8 cellular contexts compared by ENCODE assay signal in genomic region chr3:50237754-50238548, GRCh38. TPM values are rescaled to one million over a fixed set of nuclear protein-coding genes. Genes with fewer than 3 reads are reported as not detected.
DNase-seq lines count a peak whose midpoint lies in the region; ATAC-seq and TF ChIP-seq lines count a peak whose summit lies in the region.

No MANE protein-coding gene starts in this region.

- H3K27me3 ChIP-seq in thoracic aorta (replicated peaks; ENCODE audit: insufficient read depth): no peaks in the 10 kb centered on the region

- CTCF ChIA-PET in activated naive CD4-positive, alpha-beta T cell treated with anti-CD3 and anti-CD28 coated beads for 36 hours (lab: Charles Lee): interaction anchor here (1.2 to 5.3 kb wide), 2 partner anchors 9 to 11 kb away, joined by 5 to 35 read pairs; no protein-coding TSS in a partner anchor

- DNase-seq in A172 (ENCODE audit: low spot score) (peak; percentile 83), HS-27A (ENCODE audit: low read depth) (peak; percentile 56), SK-MEL-5 (ENCODE audit: low read depth, low spot score) (peak; percentile 78), glomerular visceral epithelial cell (ENCODE audit: extremely low spot score) (peak; percentile 87), osteocyte (ENCODE audit: extremely low spot score, unreplicated experiment) (peak; percentile 91), thoracic aorta (ENCODE audit: low spot score) (peak; percentile 66)
- peak; percentile 94 for DNase-seq in activated naive CD4-positive, alpha-beta T cell treated with anti-CD3 and anti-CD28 coated beads for 36 hours

- H3K4me3 Mint-ChIP-seq in activated naive CD4-positive, alpha-beta T cell treated with anti-CD3 and anti-CD28 coated beads for 36 hours: peak overlapping the region; percentile 95
- peak overlapping the region; percentile 99 for H3K4me3 Mint-ChIP-seq in osteocyte (ENCODE audit: unreplicated experiment)

- H3K27ac Mint-ChIP-seq in activated naive CD4-positive, alpha-beta T cell treated with anti-CD3 and anti-CD28 coated beads for 36 hours: peak overlapping the region; percentile 92
- H3K27ac Mint-ChIP-seq in osteocyte (ENCODE audit: unreplicated experiment): peak overlapping the region; percentile 92

- H3K36me3 ChIP-seq in thoracic aorta: no peaks in the 10 kb centered on the region

- ATAC-seq in GM18861 (IDR thresholded peaks at IDR 0.05; ENCODE audit: unreplicated experiment): peak; percentile 34
- peak; percentile 33 for ATAC-seq in thoracic aorta (ENCODE audit: insufficient number of reproducible peaks, low FRiP score, low read depth)

- H3K4me3 ChIP-seq in thoracic aorta: peak overlapping the region; percentile 81

- peaks cover 39 to 56% of the 10 kb centered on the region in 2 donors for H3K4me1 ChIP-seq in thoracic aorta (ENCODE audit: control insufficient read depth in 1 of 2, low read depth in 2 of 2)

- peaks cover 54% of the 10 kb centered on the region for H3K4me1 Mint-ChIP-seq in activated naive CD4-positive, alpha-beta T cell treated with anti-CD3 and anti-CD28 coated beads for 36 hours (ENCODE audit: low read depth)
- peaks cover 43% of the 10 kb centered on the region for H3K4me1 Mint-ChIP-seq in osteocyte (ENCODE audit: unreplicated experiment)

- no peaks in the 10 kb centered on the region for H3K9me3 Mint-ChIP-seq in activated naive CD4-positive, alpha-beta T cell treated with anti-CD3 and anti-CD28 coated beads for 36 hours
- no peaks in the 10 kb centered on the region for H3K9me3 Mint-ChIP-seq in osteocyte (ENCODE audit: unreplicated experiment)

- H3K9me3 ChIP-seq in thoracic aorta: no peaks in the 10 kb centered on the region

- intact Hi-C loops in activated naive CD4-positive, alpha-beta T cell treated with anti-CD3 and anti-CD28 coated beads for 36 hours (cut with micrococcal nuclease): loop anchor here (2.0 to 10.0 kb wide), 3 partner anchors 101 to 1763 kb away; partner anchors contain the start of gene CISH

- H3K27me3 Mint-ChIP-seq in activated naive CD4-positive, alpha-beta T cell treated with anti-CD3 and anti-CD28 coated beads for 36 hours (ENCODE audit: low read depth): no peaks in the 10 kb centered on the region
- no peaks in the 10 kb centered on the region for H3K27me3 Mint-ChIP-seq in osteocyte (ENCODE audit: unreplicated experiment)

- H3K27ac ChIP-seq in thoracic aorta: peak overlapping the region; percentile 94 to 96

- in situ Hi-C loops in SK-MEL-5 (cut with HindIII; ENCODE audit: low pct_unique_long_range_greater_than_20kb, low sequenced_read_pairs): no loop called here

- TF ChIP-seq CTCF in osteocyte (IDR thresholded peaks at IDR 0.05): no peak
- TF ChIP-seq CTCF in thoracic aorta (IDR thresholded peaks at IDR 0.05): no peak

- peaks cover 10% of the 10 kb centered on the region for H3K36me3 Mint-ChIP-seq in activated naive CD4-positive, alpha-beta T cell treated with anti-CD3 and anti-CD28 coated beads for 36 hours (ENCODE audit: low read depth)
- H3K36me3 Mint-ChIP-seq in osteocyte (ENCODE audit: unreplicated experiment): no peaks in the 10 kb centered on the region

RNA-seq across cellular contexts. Expression of gene GNAI2, which starts 1.9 kb away (rescaled TPM):
- total RNA-seq in A172 (2014; rRNA removed; shearing (Covaris generic)): 247 and 283 TPM in 2 replicates
- total RNA-seq in SK-MEL-5 (2014; rRNA removed; shearing (Covaris generic)): 73.8 and 77.3 TPM in 2 replicates
- polyA plus RNA-seq in SK-MEL-5 (2015; cell fraction: cytosol; rRNA removed): 114 and 150 TPM in 2 replicates
- polyA plus RNA-seq in SK-MEL-5 (2015; cell fraction: nucleus; rRNA removed): 34.3 and 42.2 TPM in 2 replicates
- 100 to 1,000 TPM; 272 to 276 TPM for total RNA-seq in activated naive CD4-positive, alpha-beta T cell treated with anti-CD3 and anti-CD28 coated beads for 36 hours
- total RNA-seq in osteocyte (340 and 357 TPM in 2 replicates), thoracic aorta (100 to 1,000 TPM; 183 to 337 TPM)

RNA-seq across cellular contexts. Expression of gene SEMA3B, which starts 31.0 kb away (rescaled TPM):
- 22.9 and 26.3 TPM in 2 replicates for total RNA-seq in A172 (2014; rRNA removed; shearing (Covaris generic))
- total RNA-seq in SK-MEL-5 (2014; rRNA removed; shearing (Covaris generic)): 0.85 and 0.96 TPM in 2 replicates
- 1.9 and 2.9 TPM in 2 replicates for polyA plus RNA-seq in SK-MEL-5 (2015; cell fraction: cytosol; rRNA removed)
- 18.0 and 29.7 TPM in 2 replicates for polyA plus RNA-seq in SK-MEL-5 (2015; cell fraction: nucleus; rRNA removed)
- under 1 TPM; 0.33 to 0.37 TPM for total RNA-seq in activated naive CD4-positive, alpha-beta T cell treated with anti-CD3 and anti-CD28 coated beads for 36 hours
- 5.5 and 8.1 TPM in 2 replicates for total RNA-seq in osteocyte
- 10 to 100 TPM; 53.6 to 57.2 TPM for total RNA-seq in thoracic aorta

RNA-seq across cellular contexts. Expression of gene SLC38A3, which starts 32.9 kb away (rescaled TPM):
- 0.74 TPM in 1 of 2 replicates, not detected in the other for total RNA-seq in A172 (2014; rRNA removed; shearing (Covaris generic))
- total RNA-seq in SK-MEL-5 (2014; rRNA removed; shearing (Covaris generic)): 0.13 and 0.42 TPM in 2 replicates
- not detected in 2 replicates for polyA plus RNA-seq in SK-MEL-5 (2015; cell fraction: cytosol; rRNA removed)
- 0.22 TPM in 1 of 2 replicates, not detected in the other for polyA plus RNA-seq in SK-MEL-5 (2015; cell fraction: nucleus; rRNA removed)
- total RNA-seq in activated naive CD4-positive, alpha-beta T cell treated with anti-CD3 and anti-CD28 coated beads for 36 hours: not detected
- total RNA-seq in osteocyte: 3.9 and 4.5 TPM in 2 replicates
- under 1 TPM in 1 of 2 donors, not detected in 1; 0.28 TPM for total RNA-seq in thoracic aorta

RNA-seq across cellular contexts. Expression of gene LSMEM2, which starts 40.9 kb away (rescaled TPM):
- total RNA-seq in A172 (2014; rRNA removed; shearing (Covaris generic)): not detected in 2 replicates
- total RNA-seq in SK-MEL-5 (2014; rRNA removed; shearing (Covaris generic)): not detected in 2 replicates
- not detected in 2 replicates for polyA plus RNA-seq in SK-MEL-5 (2015; cell fraction: cytosol; rRNA removed)
- 0.12 TPM in 1 of 2 replicates, not detected in the other for polyA plus RNA-seq in SK-MEL-5 (2015; cell fraction: nucleus; rRNA removed)
- not detected for total RNA-seq in activated naive CD4-positive, alpha-beta T cell treated with anti-CD3 and anti-CD28 coated beads for 36 hours
- total RNA-seq in osteocyte: not detected in 2 replicates
- not detected for total RNA-seq in thoracic aorta

RNA-seq across cellular contexts. Expression of gene GNAT1, which starts 46.5 kb away (rescaled TPM):
- not detected in 2 replicates for total RNA-seq in A172 (2014; rRNA removed; shearing (Covaris generic))
- not detected in 2 replicates for total RNA-seq in SK-MEL-5 (2014; rRNA removed; shearing (Covaris generic))
- not detected in 2 replicates for polyA plus RNA-seq in SK-MEL-5 (2015; cell fraction: cytosol; rRNA removed)
- not detected in 2 replicates for polyA plus RNA-seq in SK-MEL-5 (2015; cell fraction: nucleus; rRNA removed)
- not detected for total RNA-seq in activated naive CD4-positive, alpha-beta T cell treated with anti-CD3 and anti-CD28 coated beads for 36 hours
- total RNA-seq in osteocyte (not detected in 2 replicates), thoracic aorta (under 1 TPM in 1 of 2 donors, not detected in 1; 0.54 TPM)

Comparison
In these comparisons a context has a peak if more than half of its experiments do, and no peak if none do; other contexts are left out.
1. Peak in every context shown above with its lines: DNase-seq, ATAC-seq, H3K4me3 ChIP-seq and H3K27ac ChIP-seq.